ENCODE assay signal across 8 cellular contexts in genomic region chr14:106069786-106070185, GRCh38.
"Had no signal": no experiment of that assay in that cellular context is flagged by ENCODE, and none has a peak within 500 bp of the region (broad histone marks: within the 10 kb centered on the region; RNA-seq: fewer than 3 reads in every experiment).

No MANE protein-coding gene starts in this region.

- DNase-seq: kidney glomerular epithelial cell; SJCRH30; stimulated activated CD4-positive, alpha-beta T cell treated with anti-CD3 and anti-CD28 coated beads, Interleukin-12 subunit alpha, Interleukin-12 subunit beta, amount 100 ng/mL, for 4 hours; stimulated activated CD4-positive, alpha-beta T cell treated with anti-CD3 and anti-CD28 coated beads, Interleukin-2, amount 100 ng/mL, for 48 hours; stimulated activated CD8-positive, alpha-beta memory T cell treated with anti-CD3 and anti-CD28 coated beads, Interleukin-4, amount 100 ng/mL, for 48 hours; SW 1271 had no signal

- H3K4me3 Mint-ChIP-seq: neural crest cell; T-helper 2 cell treated with Interferon-gamma antibody and Interleukin-4, amounts not matched to agents 5 μg/mL and 100 μg/mL, for 36 hours had no signal

- H3K27ac Mint-ChIP-seq: T-helper 2 cell treated with Interferon-gamma antibody and Interleukin-4, amounts not matched to agents 5 μg/mL and 100 μg/mL, for 36 hours had no signal

- H3K9me3 Mint-ChIP-seq: T-helper 2 cell treated with Interferon-gamma antibody and Interleukin-4, amounts not matched to agents 5 μg/mL and 100 μg/mL, for 36 hours had no signal

- H3K4me1 Mint-ChIP-seq: neural crest cell had no signal
